15 cellular contexts compared by ENCODE assay signal in genomic region chr6:148525453-148525852, GRCh38.
DNase-seq lines count a peak whose midpoint lies in the region; ATAC-seq and TF ChIP-seq lines count a peak whose summit lies in the region.
"Had no signal": no experiment of that assay in that cellular context is flagged by ENCODE, and none has a peak within 500 bp of the region (broad histone marks: within the 10 kb centered on the region; RNA-seq: fewer than 3 reads in every experiment).

No MANE protein-coding gene starts in this region.

- H3K36me3 ChIP-seq in gastroesophageal sphincter: peaks cover 0 to 45% of the 10 kb centered on the region in 2 donors
- H3K36me3 ChIP-seq in CD8-positive, alpha-beta T cell (ENCODE audit: insufficient read depth, low read length): no peaks in the 10 kb centered on the region

- no peaks in the 10 kb centered on the region for H3K27me3 ChIP-seq in gastroesophageal sphincter
- H3K27me3 ChIP-seq in CD8-positive, alpha-beta T cell (ENCODE audit: insufficient read depth, low read length): no peaks in the 10 kb centered on the region

- H3K9me3 Mint-ChIP-seq in activated CD4-positive, alpha-beta T cell treated with anti-CD3 and anti-CD28 coated beads, Interleukin-2, amount 10 ng/mL, durations not matched to agents 24 days and 14 days: no peaks in the 10 kb centered on the region
- H3K9me3 Mint-ChIP-seq in CD8-positive, alpha-beta T cell: no peaks in the 10 kb centered on the region
- H3K9me3 Mint-ChIP-seq: brain had no signal

- H3K27ac Mint-ChIP-seq in activated CD4-positive, alpha-beta T cell treated with anti-CD3 and anti-CD28 coated beads, Interleukin-2, amount 10 ng/mL, durations not matched to agents 24 days and 14 days: no peak overlapping the region
- H3K27ac Mint-ChIP-seq in CD8-positive, alpha-beta T cell: no peak overlapping the region

- CTCF ChIA-PET in CD8-positive, alpha-beta T cell (lab: Charles Lee): no interaction called here

- TF ChIP-seq EP300 in gastroesophageal sphincter (IDR thresholded peaks at IDR 0.05): no peak

- no peaks in the 10 kb centered on the region for H3K27me3 Mint-ChIP-seq in activated CD4-positive, alpha-beta T cell treated with anti-CD3 and anti-CD28 coated beads, Interleukin-2, amount 10 ng/mL, durations not matched to agents 24 days and 14 days
- H3K27me3 Mint-ChIP-seq in CD8-positive, alpha-beta T cell (ENCODE audit: low read depth): peaks cover 5% of the 10 kb centered on the region
- H3K27me3 Mint-ChIP-seq: brain had no signal

- TF ChIP-seq POLR2A in gastroesophageal sphincter (IDR thresholded peaks at IDR 0.05): no peak

- ATAC-seq in gastroesophageal sphincter (peak; percentile 20), HG03521 (IDR thresholded peaks at IDR 0.05; ENCODE audit: unreplicated experiment) (no peak)
- no peak for ATAC-seq in CD8-positive, alpha-beta T cell
- ATAC-seq: HCT116, Panc1 had no signal

- intact Hi-C loops in activated CD4-positive, alpha-beta T cell treated with anti-CD3 and anti-CD28 coated beads, Interleukin-2, amount 10 ng/mL, durations not matched to agents 24 days and 14 days (cut with micrococcal nuclease): no loop called here
- intact Hi-C loops in CD8-positive, alpha-beta T cell (cut with DNase I, micrococcal nuclease): no loop called here

- H3K9me3 ChIP-seq in gastroesophageal sphincter: no peaks in the 10 kb centered on the region
- no peaks in the 10 kb centered on the region for H3K9me3 ChIP-seq in CD8-positive, alpha-beta T cell (ENCODE audit: low read length)

- POLR2A ChIA-PET in CD8-positive, alpha-beta T cell (lab: Charles Lee): no interaction called here

- H3K27ac ChIP-seq in gastroesophageal sphincter (peak overlapping the region; percentile 61 to 83 (median 75)), substantia nigra (ENCODE audit: low read depth, low read length, poor library complexity, severe bottlenecking) (peak overlapping the region; percentile 73)
- H3K27ac ChIP-seq in CD8-positive, alpha-beta T cell (ENCODE audit: low read depth, low read length): no peak overlapping the region

- H3K4me1 ChIP-seq in gastroesophageal sphincter: peaks cover 6 to 73% (median 7%) of the 10 kb centered on the region in 3 donors
- H3K4me1 ChIP-seq in CD8-positive, alpha-beta T cell (ENCODE audit: insufficient read depth, low read length): no peaks in the 10 kb centered on the region

- H3K4me3 Mint-ChIP-seq in activated CD4-positive, alpha-beta T cell treated with anti-CD3 and anti-CD28 coated beads, Interleukin-2, amount 10 ng/mL, durations not matched to agents 24 days and 14 days: no peak overlapping the region
- H3K4me3 Mint-ChIP-seq in CD8-positive, alpha-beta T cell: no peak overlapping the region
- H3K4me3 Mint-ChIP-seq: brain had no signal

- 22 to 42% methylated on average over 4 of the region's 4 CpGs for WGBS in gastroesophageal sphincter (ENCODE audit: low coverage in 1 of 2), 2 donors

- DNase-seq in activated CD4-positive, alpha-beta T cell treated with anti-CD3 and anti-CD28 coated beads for 48 hours: peak; percentile 9
- no peak for DNase-seq in activated CD4-positive, alpha-beta T cell treated with anti-CD3 and anti-CD28 coated beads, Interleukin-2, amount 10 ng/mL, durations not matched to agents 24 days and 14 days
- DNase-seq in amniotic epithelial cell (ENCODE audit: low read depth) (peak; percentile 94), substantia nigra (lab: John Stamatoyannopoulos, UW) (no peak), NCI-H82 treated with DMSO at 0.1 percent for 48 hours (lab: John Stamatoyannopoulos, UW; ENCODE audit: unreplicated experiment) (no peak)
- DNase-seq in CD8-positive, alpha-beta T cell: no peak
- DNase-seq: activated CD4-positive, alpha-beta T cell treated with anti-CD3 and anti-CD28 coated beads, Interleukin-2, amount 50 U/mL, for 1 hour; hippocampal formation; NCI-H146; stimulated activated CD4-positive, alpha-beta T cell treated with anti-CD3 and anti-CD28 coated beads, Interleukin-12 subunit alpha, Interleukin-12 subunit beta, amount 100 ng/mL, for 4 hours had no signal

- H3K4me3 ChIP-seq in gastroesophageal sphincter: no peak overlapping the region
- no peak overlapping the region for H3K4me3 ChIP-seq in CD8-positive, alpha-beta T cell (ENCODE audit: low read depth, low read length)

- no peaks in the 10 kb centered on the region for H3K36me3 Mint-ChIP-seq in activated CD4-positive, alpha-beta T cell treated with anti-CD3 and anti-CD28 coated beads, Interleukin-2, amount 10 ng/mL, durations not matched to agents 24 days and 14 days (ENCODE audit: low read depth)
- no peaks in the 10 kb centered on the region for H3K36me3 Mint-ChIP-seq in CD8-positive, alpha-beta T cell

- no peak for TF ChIP-seq CTCF in gastroesophageal sphincter (IDR thresholded peaks at IDR 0.05)
- TF ChIP-seq CTCF in CD8-positive, alpha-beta T cell (IDR thresholded peaks at IDR 0.05): no peak

- H3K4me1 Mint-ChIP-seq in activated CD4-positive, alpha-beta T cell treated with anti-CD3 and anti-CD28 coated beads, Interleukin-2, amount 10 ng/mL, durations not matched to agents 24 days and 14 days: peaks cover 2% of the 10 kb centered on the region
- no peaks in the 10 kb centered on the region for H3K4me1 Mint-ChIP-seq in CD8-positive, alpha-beta T cell (ENCODE audit: low read depth)

Comparison
In these comparisons a context has a peak if more than half of its experiments do, and no peak if none do; other contexts are left out.
1. DNase-seq: peak in activated CD4-positive, alpha-beta T cell treated with anti-CD3 and anti-CD28 coated beads for 48 hours (single experiment) and amniotic epithelial cell (single experiment); none in activated CD4-positive, alpha-beta T cell treated with anti-CD3 and anti-CD28 coated beads, Interleukin-2, amount 10 ng/mL, durations not matched to agents 24 days and 14 days (single experiment), substantia nigra (0 of 49), NCI-H82 treated with DMSO at 0.1 percent for 48 hours (single experiment) and CD8-positive, alpha-beta T cell (0 of 7).